Comparison of ENCODE assay signal across 21 cellular contexts in the genomic region with DNA sequence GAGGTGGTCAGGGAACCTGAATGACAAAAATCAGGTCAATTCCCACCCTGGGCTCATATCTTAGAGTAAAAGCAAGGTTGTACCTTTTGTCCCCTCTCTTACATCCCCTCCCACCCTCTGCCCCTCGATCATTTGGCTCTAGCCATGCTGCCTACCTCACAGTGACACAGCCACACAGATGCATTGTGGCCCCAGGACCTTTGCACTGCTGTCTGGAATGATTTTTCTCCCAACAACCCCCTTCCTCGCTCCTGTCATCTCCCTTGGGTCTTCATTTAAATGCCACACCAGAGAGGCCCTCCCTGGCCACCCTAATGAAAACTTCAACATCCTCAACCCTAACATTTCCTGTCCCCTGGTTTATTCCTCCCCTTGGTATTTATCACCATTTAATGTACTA. TPM values are rescaled to one million over a fixed set of nuclear protein-coding genes. Genes with fewer than 3 reads are reported as not detected.
"Had no signal": no experiment of that assay in that cellular context is flagged by ENCODE, and none has a peak within 500 bp of the region (broad histone marks: within the 10 kb centered on the region; RNA-seq: fewer than 3 reads in every experiment).

No MANE protein-coding gene starts in this region.

- H3K36me3 Mint-ChIP-seq: natural killer cell treated with Interleukin-12 subunit alpha and Interleukin-12 subunit beta and Interleukin-15 and Interleukin-18, amount 100 ng/mL, for 72 hours had no signal

- H3K4me2 ChIP-seq: smooth muscle cell had no signal

- H3K27ac Mint-ChIP-seq: effector memory CD8-positive, alpha-beta T cell; natural killer cell treated with Interleukin-12 subunit alpha and Interleukin-12 subunit beta and Interleukin-15 and Interleukin-18, amount 100 ng/mL, for 72 hours had no signal

- H3K27me3 ChIP-seq: gastrocnemius medialis, vagina had no signal

- ATAC-seq: effector memory CD8-positive, alpha-beta T cell; gastrocnemius medialis; heart right ventricle; left lobe of liver; mucosa of descending colon; natural killer cell treated with Interleukin-12 subunit alpha and Interleukin-12 subunit beta and Interleukin-15 and Interleukin-18, amount 100 ng/mL, for 72 hours; upper lobe of right lung had no signal

- H3K4me3 Mint-ChIP-seq: effector memory CD8-positive, alpha-beta T cell; natural killer cell treated with Interleukin-12 subunit alpha and Interleukin-12 subunit beta and Interleukin-15 and Interleukin-18, amount 100 ng/mL, for 72 hours had no signal

- H3K4me3 ChIP-seq: esophagus muscularis mucosa, gastrocnemius medialis, heart right ventricle, mucosa of descending colon, smooth muscle cell, upper lobe of right lung, vagina had no signal

- H3K9me3 Mint-ChIP-seq: natural killer cell treated with Interleukin-12 subunit alpha and Interleukin-12 subunit beta and Interleukin-15 and Interleukin-18, amount 100 ng/mL, for 72 hours had no signal

- H3K36me3 ChIP-seq: gastrocnemius medialis, upper lobe of right lung, vagina had no signal

- H3K9me3 ChIP-seq: gastrocnemius medialis, mucosa of descending colon, upper lobe of right lung, vagina had no signal

- DNase-seq: effector memory CD8-positive, alpha-beta T cell; gastrocnemius medialis; heart right ventricle; hypothalamus; islet precursor cell; mammary epithelial cell; stimulated activated CD4-positive, alpha-beta T cell treated with anti-CD3 and anti-CD28 coated beads, Interleukin-2, amount 100 ng/mL, for 48 hours; stimulated activated naive CD4-positive, alpha-beta T cell treated with Interleukin-2 at 50 U/mL for 16 hours; upper lobe of right lung had no signal

- H3K27ac ChIP-seq: epithelial cell of prostate, esophagus muscularis mucosa, heart right ventricle, upper lobe of right lung, vagina had no signal

RNA-seq across cellular contexts. Expression of a gene that starts 4.3 kb away (rescaled TPM):
- total RNA-seq: fibroblast of villous mesenchyme; natural killer cell treated with Interleukin-12 subunit alpha and Interleukin-12 subunit beta and Interleukin-15 and Interleukin-18, amount 100 ng/mL, for 72 hours; pulmonary artery endothelial cell had no signal

RNA-seq across cellular contexts. Expression of a gene that starts 44.6 kb away (rescaled TPM):
- total RNA-seq: esophagus muscularis mucosa; fibroblast of villous mesenchyme; gastrocnemius medialis; heart right ventricle; left lobe of liver; lower leg skin; mammary epithelial cell; mesenteric fat pad; mucosa of descending colon; natural killer cell treated with Interleukin-12 subunit alpha and Interleukin-12 subunit beta and Interleukin-15 and Interleukin-18, amount 100 ng/mL, for 72 hours; omental fat pad; pulmonary artery endothelial cell; smooth muscle cell; upper lobe of right lung; vagina had no signal
